ENCODE assay signal across 7 cellular contexts in the genomic region with DNA sequence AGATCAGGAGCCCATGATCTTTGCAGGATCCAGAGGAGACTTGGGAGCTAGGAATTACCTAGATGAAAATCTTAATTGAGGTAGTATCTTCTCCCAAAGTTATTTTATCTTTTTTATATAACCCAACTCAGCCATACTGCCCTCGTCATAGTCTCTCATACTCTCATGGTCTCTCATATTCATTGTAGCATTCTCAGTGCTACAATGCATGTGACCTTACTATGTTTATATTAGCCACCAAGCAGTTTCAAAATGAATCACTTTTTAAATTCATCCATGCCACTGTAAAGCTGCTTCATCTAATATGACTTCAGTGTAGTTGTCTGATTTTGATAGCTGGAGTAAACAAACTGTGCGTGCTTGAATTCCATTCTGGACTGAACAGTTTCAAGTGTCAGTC. TPM values are rescaled to one million over a fixed set of nuclear protein-coding genes. Genes with fewer than 3 reads are reported as not detected.
"Had no signal": no experiment of that assay in that cellular context is flagged by ENCODE, and none has a peak within 500 bp of the region (broad histone marks: within the 10 kb centered on the region; RNA-seq: fewer than 3 reads in every experiment).

No MANE protein-coding gene starts in this region.

- DNase-seq: activated naive CD4-positive, alpha-beta T cell treated with anti-CD3 and anti-CD28 coated beads, Interleukin-2, amount 10 ng/mL, durations not matched to agents 7 days and 5 days; colonic mucosa; left ventricle myocardium superior; pancreas; thyroid gland had no signal

- H3K36me3 ChIP-seq: colonic mucosa, pancreas, thyroid gland had no signal

- H3K9me3 ChIP-seq: colonic mucosa, pancreas, thyroid gland had no signal

- H3K4me1 ChIP-seq: colonic mucosa, pancreas, thyroid gland had no signal

- ATAC-seq: left ventricle myocardium superior, pancreas had no signal

- H3K27ac ChIP-seq: colonic mucosa, pancreas, thyroid gland had no signal

- H3K27me3 ChIP-seq: colonic mucosa, thyroid gland had no signal

- H3K4me3 ChIP-seq: colonic mucosa, pancreas, thyroid gland had no signal

RNA-seq across cellular contexts. Expression of a gene that starts 16.9 kb away (rescaled TPM):
- polyA plus RNA-seq: adipose tissue, keratinocyte, pancreas had no signal
